Comparison of ENCODE assay signal across 8 cellular contexts in the genomic region with DNA sequence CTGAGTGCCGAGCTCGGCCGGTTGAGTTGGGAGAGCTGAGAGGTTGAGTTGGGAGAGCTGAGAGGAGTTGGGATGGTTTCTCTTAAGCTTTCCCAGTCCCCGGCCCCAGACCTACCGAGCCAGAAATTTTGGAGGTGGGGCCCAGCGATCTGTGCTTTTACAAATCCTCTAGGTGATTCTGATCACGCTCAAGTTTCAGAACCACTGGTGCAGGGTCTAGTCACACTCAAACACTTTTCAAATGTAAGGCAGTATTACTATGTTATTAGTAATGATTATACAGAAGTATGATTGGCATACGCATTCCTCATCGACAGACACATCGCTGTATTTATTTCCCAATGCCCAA. TPM values are rescaled to one million over a fixed set of nuclear protein-coding genes. Genes with fewer than 3 reads are reported as not detected.
DNase-seq lines count a peak whose midpoint lies in the region; ATAC-seq and TF ChIP-seq lines count a peak whose summit lies in the region.

No MANE protein-coding gene starts in this region.

- H3K36me3 Mint-ChIP-seq in naive B cell: no peaks in the 10 kb centered on the region

- no peaks in the 10 kb centered on the region for H3K9me3 ChIP-seq in KOPT-K1 (ENCODE audit: insufficient read depth, low read length, poor library complexity, severe bottlenecking)

- no peaks in the 10 kb centered on the region for H3K27me3 Mint-ChIP-seq in naive B cell

- CTCF ChIA-PET in AG04449 (lab: Yijun Ruan, JAX): interaction anchor here (0.7 to 1.4 kb wide), 7 partner anchors 10 to 135 kb away, joined by 3 to 4 read pairs (median 3); no protein-coding TSS in a partner anchor

- peak in 1 of 2 donors; percentile 3 for ATAC-seq in naive B cell (ENCODE audit: low read depth in 2 of 2)
- ATAC-seq in GM19035 (IDR thresholded peaks at IDR 0.05; ENCODE audit: unreplicated experiment): no peak
- no peak for ATAC-seq in GM18861 (IDR thresholded peaks at IDR 0.05; ENCODE audit: unreplicated experiment)
- no peak for ATAC-seq in sciatic nerve

- TF ChIP-seq CTCF in AG04449 (IDR thresholded peaks at IDR 0.05; ENCODE audit: insufficient read depth, low read length, missing control alignments): no peak
- TF ChIP-seq CTCF in choroid plexus epithelial cell (conservative IDR thresholded peaks at IDR 0.05; ENCODE audit: low read depth, low read length): no peak

- POLR2A ChIA-PET in AG04449 (lab: Yijun Ruan, JAX): interaction anchor here (0.6 to 0.9 kb wide), 4 partner anchors 14 to 116 kb away, joined by 3 to 4 read pairs (median 3); no protein-coding TSS in a partner anchor

- DNase-seq in AG04449 (ENCODE audit: low read depth, low spot score) (no peak), choroid plexus epithelial cell (ENCODE audit: low read depth) (no peak), naive B cell (no peak), cortex of kidney (lab: John Stamatoyannopoulos, UW) (no peak), sciatic nerve (ENCODE audit: low spot score) (no peak)

- H3K36me3 ChIP-seq in KOPT-K1 (ENCODE audit: insufficient read depth, low read length): peaks cover 17% of the 10 kb centered on the region

- H3K4me1 Mint-ChIP-seq in naive B cell: peaks cover 40 to 66% (median 43%) of the 10 kb centered on the region in 3 donors

- intact Hi-C loops in sciatic nerve (cut with DNase I): no loop called here

- H3K27ac ChIP-seq in KOPT-K1 (ENCODE audit: low read depth, low read length, poor library complexity, severe bottlenecking): peak overlapping the region; percentile 90

- H3K27ac Mint-ChIP-seq in naive B cell: peak overlapping the region; percentile 74 to 99 (median 96)

- H3K4me3 ChIP-seq in AG04449 (ENCODE audit: low read depth, low read length): peak overlapping the region; percentile 97
- peak overlapping the region; percentile 99 for H3K4me3 ChIP-seq in choroid plexus epithelial cell (ENCODE audit: low read depth, low read length)

- no peaks in the 10 kb centered on the region for H3K9me3 Mint-ChIP-seq in naive B cell

- H3K4me3 Mint-ChIP-seq in naive B cell: peak overlapping the region; percentile 89 to 99 (median 94)

RNA-seq across cellular contexts. Expression of a gene that starts 0.3 kb away (rescaled TPM):
- 10 to 100 TPM; 54.7 to 93.6 (median 80.4) TPM for polyA plus RNA-seq in naive B cell (ENCODE audit: low read depth in 6 of 6)
- total RNA-seq in sciatic nerve: 52.9 TPM
